16 cellular contexts compared by ENCODE assay signal in genomic region chr5:168423971-168424370, GRCh38.
A peak's percentile ranks its signal among the peaks of the same experiment; 100 is the strongest.
DNase-seq lines count a peak whose midpoint lies in the region; ATAC-seq, FAIRE-seq and TF ChIP-seq lines count a peak whose summit lies in the region.
"Had no signal": no experiment of that assay in that cellular context is flagged by ENCODE, and none has a peak within 500 bp of the region (broad histone marks: within the 10 kb centered on the region; RNA-seq: fewer than 3 reads in every experiment).

No MANE protein-coding gene starts in this region.

- TF ChIP-seq POLR2A in upper lobe of left lung (IDR thresholded peaks at IDR 0.05) = no peak

- DNase-seq in Calu3 (no peak), astrocyte (ENCODE audit: low read depth) (no peak), smooth muscle cell (lab: John Stamatoyannopoulos, UW; ENCODE audit: unreplicated experiment) (no peak), chondrocyte (ENCODE audit: low spot score) (no peak), upper lobe of left lung (no peak)
- DNase-seq: AML-193; CD4-positive, CD25-positive, alpha-beta regulatory T cell; DMS79; GOT3; H9 had no signal

- H4K20me1 ChIP-seq in astrocyte (ENCODE audit: insufficient read depth, low read length) (no peaks in the 10 kb centered on the region), smooth muscle cell (ENCODE audit: low read depth) (no peaks in the 10 kb centered on the region)
- H4K20me1 ChIP-seq: BLaER1 treated with 17β-estradiol and CSF1 and Interleukin-3, amounts not matched to agents 10 nM and 100 nM had no signal

- H3K4me2 ChIP-seq in astrocyte (ENCODE audit: low read length) (no peak overlapping the region), smooth muscle cell (peak overlapping the region; percentile 26)
- H3K4me2 ChIP-seq: BLaER1 treated with 17β-estradiol and CSF1 and Interleukin-3, amounts not matched to agents 10 nM and 100 nM had no signal

- TF ChIP-seq RAD21 in liver (IDR thresholded peaks at IDR 0.05) = peak in 1 of 2 donors; percentile 51

- no peaks in the 10 kb centered on the region for H3K79me2 ChIP-seq in astrocyte (ENCODE audit: insufficient read depth, low read length)
- no peaks in the 10 kb centered on the region for H3K79me2 ChIP-seq in smooth muscle cell (ENCODE audit: low read depth)

- peaks cover 63% of the 10 kb centered on the region for H3K36me3 Mint-ChIP-seq in Calu3 (ENCODE audit: insufficient read depth, unreplicated experiment)
- peaks cover 24% of the 10 kb centered on the region for H3K36me3 Mint-ChIP-seq in astrocyte (ENCODE audit: low read depth, unreplicated experiment)
- H3K36me3 Mint-ChIP-seq in chondrocyte (ENCODE audit: low read depth) = no peaks in the 10 kb centered on the region

- no TSS peak for BruUV-seq in Calu3 (replicated peaks; lab: Mats Ljungman, UMichigan)

- TF ChIP-seq CTCF in Calu3 (IDR thresholded peaks at IDR 0.05; ENCODE audit: unreplicated experiment) (no peak), astrocyte (IDR thresholded peaks at IDR 0.05; ENCODE audit: insufficient read depth, low read depth, low read length) (no peak), liver (IDR thresholded peaks at IDR 0.05; ENCODE audit: low read depth, low read length, missing input control) (no peak), smooth muscle cell (IDR thresholded peaks at IDR 0.05; ENCODE audit: borderline replicate concordance, insufficient read depth, poor library complexity, severe bottlenecking) (no peak), chondrocyte (IDR thresholded peaks at IDR 0.05) (no peak), upper lobe of left lung (IDR thresholded peaks at IDR 0.05) (no peak)

- no peak for FAIRE-seq in astrocyte (lab: Jason Lieb, UNC)
- FAIRE-seq: G401.6, GM12891, GM19239 had no signal

- ATAC-seq in esophagus mucosa (no peak), upper lobe of left lung (ENCODE audit: low FRiP score in 2 of 2) (no peak)

- H2AFZ ChIP-seq in astrocyte (ENCODE audit: low read depth, low read length) (no peak overlapping the region), smooth muscle cell (ENCODE audit: low read depth) (no peak overlapping the region)

- no peaks in the 10 kb centered on the region for H3K9me3 ChIP-seq in astrocyte (ENCODE audit: insufficient read depth, low read depth, low read length)
- H3K9me3 ChIP-seq in liver (ENCODE audit: control insufficient read depth in 4 of 4, low read length in 3 of 4) = no peaks in the 10 kb centered on the region
- H3K9me3 ChIP-seq in smooth muscle cell (replicated peaks; ENCODE audit: low read depth) = no peaks in the 10 kb centered on the region
- no peaks in the 10 kb centered on the region for H3K9me3 ChIP-seq in upper lobe of left lung
- H3K9me3 ChIP-seq: BLaER1 treated with 17β-estradiol and CSF1 and Interleukin-3, amounts not matched to agents 10 nM and 100 nM had no signal

- H3F3A ChIP-seq in smooth muscle cell (ENCODE audit: low read depth) = no peaks in the 10 kb centered on the region

- H3K27me3 ChIP-seq in astrocyte (ENCODE audit: insufficient read depth, low read length) (no peaks in the 10 kb centered on the region), liver (ENCODE audit: control insufficient read depth in 4 of 4, insufficient read depth in 4 of 4, low read length in 3 of 4) (no peaks in the 10 kb centered on the region), smooth muscle cell (ENCODE audit: low read depth) (no peaks in the 10 kb centered on the region), upper lobe of left lung (no peaks in the 10 kb centered on the region)
- H3K27me3 ChIP-seq: BLaER1 treated with 17β-estradiol and CSF1 and Interleukin-3, amounts not matched to agents 10 nM and 100 nM had no signal

- H3K27ac Mint-ChIP-seq in Calu3 (ENCODE audit: unreplicated experiment) (peak overlapping the region; percentile 1), astrocyte (ENCODE audit: unreplicated experiment) (no peak overlapping the region), chondrocyte (ENCODE audit: unreplicated experiment) (no peak overlapping the region)
- H3K27ac Mint-ChIP-seq: CD4-positive, CD25-positive, alpha-beta regulatory T cell had no signal

- intact Hi-C loops in Calu3 (cut with micrococcal nuclease; ENCODE audit: unreplicated experiment) = no loop called here

- H3K27me3 Mint-ChIP-seq in Calu3 (ENCODE audit: unreplicated experiment) = no peaks in the 10 kb centered on the region
- no peaks in the 10 kb centered on the region for H3K27me3 Mint-ChIP-seq in astrocyte (ENCODE audit: low read depth, unreplicated experiment)
- H3K27me3 Mint-ChIP-seq in chondrocyte (ENCODE audit: low read depth) = no peaks in the 10 kb centered on the region
- H3K27me3 Mint-ChIP-seq: CD4-positive, CD25-positive, alpha-beta regulatory T cell had no signal

- no peak overlapping the region for H3K9ac ChIP-seq in astrocyte (ENCODE audit: low read length)
- no peak overlapping the region for H3K9ac ChIP-seq in liver (ENCODE audit: low read depth in 1 of 2, low read length in 2 of 2)
- no peak overlapping the region for H3K9ac ChIP-seq in smooth muscle cell (ENCODE audit: low read depth)
- H3K9ac ChIP-seq: BLaER1 treated with 17β-estradiol and CSF1 and Interleukin-3, amounts not matched to agents 10 nM and 100 nM had no signal

- CTCF ChIA-PET in Calu3 (lab: Charles Lee) = interaction anchor here (0.6 to 0.7 kb wide), 2 partner anchors 141 to 168 kb away, joined by 3 to 4 read pairs; no protein-coding TSS in a partner anchor

- no peaks in the 10 kb centered on the region for H3K9me3 Mint-ChIP-seq in Calu3 (ENCODE audit: low read depth, unreplicated experiment)
- H3K9me3 Mint-ChIP-seq in astrocyte (ENCODE audit: unreplicated experiment) = no peaks in the 10 kb centered on the region
- no peaks in the 10 kb centered on the region for H3K9me3 Mint-ChIP-seq in chondrocyte (ENCODE audit: low read depth)
- H3K9me3 Mint-ChIP-seq: CD4-positive, CD25-positive, alpha-beta regulatory T cell; H9 had no signal

- 51% methylated on average over 4 of the region's 4 CpGs for WGBS in liver
- WGBS in smooth muscle cell (ENCODE audit: low lambda C conversion rate) = 95% methylated on average over 4 of the region's 4 CpGs
- WGBS in upper lobe of left lung, 2 donors = 82 to 89% methylated on average over 3 to 4 of the region's 4 CpGs

- H3K27ac ChIP-seq in astrocyte (ENCODE audit: low read depth, low read length) = no peak overlapping the region
- no peak overlapping the region for H3K27ac ChIP-seq in liver (ENCODE audit: low read depth in 1 of 2, low read length in 2 of 2)
- H3K27ac ChIP-seq in smooth muscle cell (ENCODE audit: low read depth) = no peak overlapping the region
- H3K27ac ChIP-seq in upper lobe of left lung = no peak overlapping the region
- H3K27ac ChIP-seq: BLaER1 treated with 17β-estradiol and CSF1 and Interleukin-3, amounts not matched to agents 10 nM and 100 nM had no signal

- H3K4me1 ChIP-seq in astrocyte (ENCODE audit: insufficient read depth, low read length) (peaks cover 6% of the 10 kb centered on the region), liver (ENCODE audit: control insufficient read depth in 4 of 4, insufficient read depth in 4 of 4, low read length in 3 of 4) (peaks cover 5 to 17% (median 14%) of the 10 kb centered on the region in 4 donors), smooth muscle cell (ENCODE audit: low read depth) (no peaks in the 10 kb centered on the region), upper lobe of left lung (no peaks in the 10 kb centered on the region)

- H3K4me1 Mint-ChIP-seq in Calu3 (ENCODE audit: low read depth, unreplicated experiment) (peaks cover 27% of the 10 kb centered on the region), astrocyte (ENCODE audit: low read depth, unreplicated experiment) (peaks cover 11% of the 10 kb centered on the region), chondrocyte (ENCODE audit: low read depth) (peaks cover 5% of the 10 kb centered on the region)
- H3K4me1 Mint-ChIP-seq: CD4-positive, CD25-positive, alpha-beta regulatory T cell had no signal

- H3K4me3 Mint-ChIP-seq in Calu3 (ENCODE audit: low read depth, unreplicated experiment) = no peak overlapping the region
- H3K4me3 Mint-ChIP-seq in astrocyte (ENCODE audit: unreplicated experiment) = peak overlapping the region; percentile 2
- H3K4me3 Mint-ChIP-seq in chondrocyte (ENCODE audit: unreplicated experiment) = no peak overlapping the region
- H3K4me3 Mint-ChIP-seq: CD4-positive, CD25-positive, alpha-beta regulatory T cell; H9 had no signal

- TF ChIP-seq EP300 in upper lobe of left lung (IDR thresholded peaks at IDR 0.05) = no peak

- H3K4me3 ChIP-seq in astrocyte (ENCODE audit: insufficient read depth, low read depth, low read length) = no peak overlapping the region
- no peak overlapping the region for H3K4me3 ChIP-seq in liver (ENCODE audit: low read depth in 1 of 3, low read length in 3 of 3)
- H3K4me3 ChIP-seq in smooth muscle cell = no peak overlapping the region
- H3K4me3 ChIP-seq in upper lobe of left lung = no peak overlapping the region
- H3K4me3 ChIP-seq: BLaER1 treated with 17β-estradiol and CSF1 and Interleukin-3, amounts not matched to agents 10 nM and 100 nM had no signal

- H3K36me3 ChIP-seq in astrocyte (ENCODE audit: insufficient read depth, low read length) (no peaks in the 10 kb centered on the region), liver (ENCODE audit: control insufficient read depth in 4 of 4, insufficient read depth in 3 of 4, low read depth in 1 of 4, low read length in 3 of 4) (peaks cover 0 to 28% (median 8%) of the 10 kb centered on the region in 4 donors), smooth muscle cell (ENCODE audit: low read depth) (no peaks in the 10 kb centered on the region), upper lobe of left lung (peaks cover 0 to 7% (median 2%) of the 10 kb centered on the region in 4 donors)

TF ChIP-seq in liver, 16 proteins besides CTCF, POLR2A, EP300 and RAD21:
- no peak for TF ChIP-seq GABPA (IDR thresholded peaks at IDR 0.05 in 1 of 2, conservative IDR thresholded peaks at IDR 0.05 in 1 of 2)
- TF ChIP-seq SP1 (IDR thresholded peaks at IDR 0.05) = peak; percentile 22
- TF ChIP-seq HNF4A (conservative IDR thresholded peaks at IDR 0.05) = peak in 1 of 2 donors; percentile 4
